In genomic region chr10:8052344-8052969, GRCh38 we compare ENCODE assay signal across 8 cellular contexts. TPM values are rescaled to one million over a fixed set of nuclear protein-coding genes. Genes with fewer than 3 reads are reported as not detected.
A peak's percentile ranks its signal among the peaks of the same experiment; 100 is the strongest.
DNase-seq lines count a peak whose midpoint lies in the region; ATAC-seq and TF ChIP-seq lines count a peak whose summit lies in the region.

No MANE protein-coding gene starts in this region.

- CTCF ChIA-PET in Calu3 (lab: Charles Lee): interaction anchor here (0.6 kb wide), 1 partner anchor 167 kb away, joined by 4 read pairs; no protein-coding TSS in a partner anchor

- no peak for ATAC-seq in stimulated activated naive B cell treated with anti-CD40 and anti-IgM and Interleukin-4, amounts not matched to agents 10 μg/mL and 1 μg/mL and 100 μg/mL, for 72 hours (replicated peaks)

- no peak for TF ChIP-seq CTCF in Calu3 (IDR thresholded peaks at IDR 0.05; ENCODE audit: unreplicated experiment)

- no TSS peak for BruUV-seq in Calu3 (replicated peaks; lab: Mats Ljungman, UMichigan)

- H3K4me1 Mint-ChIP-seq in activated naive CD4-positive, alpha-beta T cell treated with anti-CD3 and anti-CD28 coated beads, Interleukin-2, amount 50 U/mL, for 24 hours: peaks cover 50% of the 10 kb centered on the region
- peaks cover 45 to 57% of the 10 kb centered on the region in 2 donors for H3K4me1 Mint-ChIP-seq in immature natural killer cell
- H3K4me1 Mint-ChIP-seq in stimulated activated naive B cell treated with anti-CD40 and anti-IgM and Interleukin-4, amounts not matched to agents 10 μg/mL and 1 μg/mL and 100 μg/mL, for 72 hours: peaks cover 42 to 79% of the 10 kb centered on the region in 2 donors
- peaks cover 9% of the 10 kb centered on the region for H3K4me1 Mint-ChIP-seq in Calu3 (ENCODE audit: low read depth, unreplicated experiment)

- peaks cover 21% of the 10 kb centered on the region for H3K27me3 Mint-ChIP-seq in activated naive CD4-positive, alpha-beta T cell treated with anti-CD3 and anti-CD28 coated beads, Interleukin-2, amount 50 U/mL, for 24 hours
- H3K27me3 Mint-ChIP-seq in immature natural killer cell (ENCODE audit: low read depth in 3 of 3) (peaks cover 42 to 73% (median 66%) of the 10 kb centered on the region in 3 donors), Calu3 (ENCODE audit: unreplicated experiment) (peaks cover 32% of the 10 kb centered on the region)
- H3K27me3 Mint-ChIP-seq in stimulated activated naive B cell treated with anti-CD40 and anti-IgM and Interleukin-4, amounts not matched to agents 10 μg/mL and 1 μg/mL and 100 μg/mL, for 72 hours: peaks cover 57 to 94% of the 10 kb centered on the region in 2 donors

- peak overlapping the region; percentile 43 for H3K27ac Mint-ChIP-seq in activated naive CD4-positive, alpha-beta T cell treated with anti-CD3 and anti-CD28 coated beads, Interleukin-2, amount 50 U/mL, for 24 hours
- H3K27ac Mint-ChIP-seq in immature natural killer cell: peak overlapping the region in 1 of 6 donors; percentile 97
- H3K27ac Mint-ChIP-seq in stimulated activated naive B cell treated with anti-CD40 and anti-IgM and Interleukin-4, amounts not matched to agents 10 μg/mL and 1 μg/mL and 100 μg/mL, for 72 hours: peak overlapping the region; percentile 86
- H3K27ac Mint-ChIP-seq in Calu3 (ENCODE audit: unreplicated experiment): no peak overlapping the region

- H3K4me3 Mint-ChIP-seq in activated naive CD4-positive, alpha-beta T cell treated with anti-CD3 and anti-CD28 coated beads, Interleukin-2, amount 50 U/mL, for 24 hours: peak overlapping the region; percentile 97
- H3K4me3 Mint-ChIP-seq in immature natural killer cell (peak overlapping the region; percentile 48 to 96 (median 72)), Calu3 (ENCODE audit: low read depth, unreplicated experiment) (no peak overlapping the region)
- peak overlapping the region; percentile 44 to 82 for H3K4me3 Mint-ChIP-seq in stimulated activated naive B cell treated with anti-CD40 and anti-IgM and Interleukin-4, amounts not matched to agents 10 μg/mL and 1 μg/mL and 100 μg/mL, for 72 hours

- no peaks in the 10 kb centered on the region for H3K36me3 Mint-ChIP-seq in activated naive CD4-positive, alpha-beta T cell treated with anti-CD3 and anti-CD28 coated beads, Interleukin-2, amount 50 U/mL, for 24 hours
- H3K36me3 Mint-ChIP-seq in immature natural killer cell: no peaks in the 10 kb centered on the region
- H3K36me3 Mint-ChIP-seq in stimulated activated naive B cell treated with anti-CD40 and anti-IgM and Interleukin-4, amounts not matched to agents 10 μg/mL and 1 μg/mL and 100 μg/mL, for 72 hours: peaks cover 3 to 4% of the 10 kb centered on the region in 2 donors
- H3K36me3 Mint-ChIP-seq in Calu3 (ENCODE audit: insufficient read depth, unreplicated experiment): peaks cover 46% of the 10 kb centered on the region

- intact Hi-C loops in Calu3 (cut with micrococcal nuclease; ENCODE audit: unreplicated experiment): loop anchor here (5.0 to 10.0 kb wide), 2 partner anchors 252 to 315 kb away; no protein-coding TSS in a partner anchor

- DNase-seq in activated naive CD4-positive, alpha-beta T cell treated with anti-CD3 and anti-CD28 coated beads, Interleukin-2, amount 50 U/mL, for 16 hours: no peak
- peak; percentile 62 to 66 for DNase-seq in activated T-cell treated with anti-CD3 and anti-CD28 coated beads, Interleukin-2, amount 50 U/mL, for 48 hours
- DNase-seq in immature natural killer cell (no peak), Calu3 (no peak), inferior parietal cortex (ENCODE audit: extremely low spot score) (no peak), anterior cingulate cortex (lab: John Stamatoyannopoulos, UW) (no peak)
- DNase-seq in stimulated activated naive B cell treated with anti-CD40 and anti-IgM and Interleukin-4, amounts not matched to agents 10 μg/mL and 1 μg/mL and 100 μg/mL, for 72 hours: no peak

- H3K9me3 Mint-ChIP-seq in activated naive CD4-positive, alpha-beta T cell treated with anti-CD3 and anti-CD28 coated beads, Interleukin-2, amount 50 U/mL, for 24 hours: no peaks in the 10 kb centered on the region
- H3K9me3 Mint-ChIP-seq in immature natural killer cell: peaks cover 0 to 4% (median 0%) of the 10 kb centered on the region in 6 donors
- no peaks in the 10 kb centered on the region for H3K9me3 Mint-ChIP-seq in stimulated activated naive B cell treated with anti-CD40 and anti-IgM and Interleukin-4, amounts not matched to agents 10 μg/mL and 1 μg/mL and 100 μg/mL, for 72 hours
- H3K9me3 Mint-ChIP-seq in Calu3 (ENCODE audit: low read depth, unreplicated experiment): no peaks in the 10 kb centered on the region

RNA-seq across cellular contexts. Expression of gene GATA3, which starts 2.0 kb away (rescaled TPM):
- polyA plus RNA-seq in immature natural killer cell: 10 to 100 TPM; 27.2 to 52.1 (median 36.8) TPM
- total RNA-seq in Calu3 (2022): 5.0 and 8.2 TPM in 2 replicates

Comparison
In these comparisons a context has a peak if more than half of its experiments do, and no peak if none do; other contexts are left out.
1. DNase-seq: peak in activated T-cell treated with anti-CD3 and anti-CD28 coated beads, Interleukin-2, amount 50 U/mL, for 48 hours (2 of 2); none in activated naive CD4-positive, alpha-beta T cell treated with anti-CD3 and anti-CD28 coated beads, Interleukin-2, amount 50 U/mL, for 16 hours (single experiment), immature natural killer cell (0 of 3), stimulated activated naive B cell treated with anti-CD40 and anti-IgM and Interleukin-4, amounts not matched to agents 10 μg/mL and 1 μg/mL and 100 μg/mL, for 72 hours (single experiment), Calu3 (single experiment), inferior parietal cortex (single experiment) and anterior cingulate cortex (0 of 58).